8 cellular contexts compared by ENCODE assay signal in the genomic region with DNA sequence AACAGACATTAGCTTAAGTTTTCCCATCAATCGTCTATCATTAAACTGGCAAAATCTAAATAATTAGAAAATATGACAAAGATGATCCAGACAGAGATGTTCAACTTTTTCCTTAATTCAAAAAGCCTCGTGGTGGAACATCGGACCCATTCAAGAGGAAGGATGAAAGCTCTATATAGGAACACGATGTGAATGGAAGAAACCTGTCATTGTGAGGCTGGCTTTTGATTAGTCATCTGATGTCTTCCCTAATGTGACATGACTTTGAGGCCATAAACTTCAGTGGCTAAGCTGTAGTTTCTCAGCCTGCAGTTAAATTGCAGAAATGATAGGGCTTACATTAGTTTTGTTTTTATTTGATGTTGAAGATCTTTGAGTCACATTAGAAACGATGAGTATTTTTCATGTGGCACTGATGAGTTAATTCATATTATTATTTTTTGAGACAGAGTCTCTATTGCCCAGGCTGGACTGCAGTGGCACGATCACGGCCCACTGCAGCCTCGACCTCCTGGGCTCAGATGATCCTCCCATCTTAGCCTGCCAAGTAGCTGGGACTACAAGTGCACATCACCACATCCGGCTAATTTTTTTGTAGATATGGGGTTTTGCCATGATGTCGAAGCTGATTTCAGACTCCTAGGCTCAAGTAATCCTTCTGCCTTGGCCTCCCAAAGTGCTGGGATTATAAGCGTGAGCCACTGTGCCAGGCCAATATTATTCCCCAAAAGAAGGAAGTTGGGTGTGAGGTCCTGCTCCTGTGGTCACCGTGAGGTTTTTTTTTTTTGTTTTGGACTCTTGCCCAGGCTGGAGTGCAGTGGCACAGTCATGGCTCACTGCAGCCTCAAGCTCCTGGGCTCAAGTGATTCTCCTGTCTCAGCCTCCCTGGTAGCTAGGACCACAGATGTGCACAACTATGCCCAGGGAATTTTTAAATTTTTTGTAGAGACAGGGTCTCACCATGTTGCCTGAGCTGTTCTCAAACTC. TPM values are rescaled to one million over a fixed set of nuclear protein-coding genes. Genes with fewer than 3 reads are reported as not detected.
DNase-seq lines count a peak whose midpoint lies in the region; ATAC-seq and TF ChIP-seq lines count a peak whose summit lies in the region.

No MANE protein-coding gene starts in this region.

- peak overlapping the region; percentile 94 for H3K56ac ChIP-seq in mesendoderm (ENCODE audit: low read length)

- H4K5ac ChIP-seq in mesendoderm (ENCODE audit: low read length), result no peak overlapping the region

- no peak overlapping the region for H3K23ac ChIP-seq in mesendoderm (ENCODE audit: low read length)

- H3K79me1 ChIP-seq in mesendoderm (ENCODE audit: low read length), result no peaks in the 10 kb centered on the region

- H3K27me3 ChIP-seq in mesendoderm (ENCODE audit: insufficient read depth, low read length, poor library complexity), result no peaks in the 10 kb centered on the region

- H3K4me2 ChIP-seq in mesendoderm (ENCODE audit: low read length), result no peak overlapping the region

- no peaks in the 10 kb centered on the region for H3K79me2 ChIP-seq in mesendoderm (ENCODE audit: control insufficient read depth, insufficient read depth, low read length)

- H2BK15ac ChIP-seq in mesendoderm (replicated peaks; ENCODE audit: low read depth), result no peak overlapping the region

- no peak overlapping the region for H4K8ac ChIP-seq in mesendoderm (ENCODE audit: low read depth, low read length)

- no peak for ATAC-seq in GM19455 (IDR thresholded peaks at IDR 0.05; ENCODE audit: unreplicated experiment)
- ATAC-seq in HG02623 (IDR thresholded peaks at IDR 0.05; ENCODE audit: unreplicated experiment), result no peak
- ATAC-seq in GM19328 (IDR thresholded peaks at IDR 0.05; ENCODE audit: unreplicated experiment), result no peak

- in situ Hi-C loops in astrocyte of the spinal cord (cut with HindIII; ENCODE audit: low sequenced_read_pairs), result no loop called here

- peak overlapping the region; percentile 94 for H3K9ac ChIP-seq in mesendoderm (ENCODE audit: low read length)

- TF ChIP-seq CTCF in astrocyte of the spinal cord (IDR thresholded peaks at IDR 0.05; ENCODE audit: low read depth, low read length), result no peak

- H2AK5ac ChIP-seq in mesendoderm (ENCODE audit: low read length), result no peak overlapping the region

- H3K4me3 ChIP-seq in astrocyte of the spinal cord (ENCODE audit: low read depth, low read length), result peak overlapping the region; percentile 75
- H3K4me3 ChIP-seq in mesendoderm (ENCODE audit: low read length), result no peak overlapping the region

- no peaks in the 10 kb centered on the region for H3K4me1 ChIP-seq in mesendoderm (ENCODE audit: control insufficient read depth, low read depth, low read length)

- no peak overlapping the region for H3K18ac ChIP-seq in mesendoderm (ENCODE audit: low read length)

- no peak overlapping the region for H2BK5ac ChIP-seq in mesendoderm (ENCODE audit: low read length)

- no peak overlapping the region for H2BK120ac ChIP-seq in mesendoderm (ENCODE audit: low read depth, low read length)

- DNase-seq in CMK (ENCODE audit: low read depth) (peak; percentile 44), M059J (ENCODE audit: low read depth) (peak; percentile 33), astrocyte of the spinal cord (ENCODE audit: low read depth, low spot score) (no peak), mesendoderm (no peak), mesenteric fat pad (ENCODE audit: low spot score) (no peak)

- no peaks in the 10 kb centered on the region for H3K36me3 ChIP-seq in mesendoderm (ENCODE audit: control insufficient read depth, insufficient read depth, low read length)

- H3K27ac ChIP-seq in mesendoderm (ENCODE audit: low read depth, low read length), result no peak overlapping the region

- no peak overlapping the region for H3K4ac ChIP-seq in mesendoderm (ENCODE audit: low read depth, low read length)

- WGBS in mesendoderm (ENCODE audit: extremely low coverage, insufficient coverage, low lambda C conversion rate), result no CpG with 5 or more reads among the region's 12 CpGs

RNA-seq across cellular contexts. Expression of gene AMZ2, which starts 1.3 kb away (rescaled TPM):
- total RNA-seq in M059J (2014; rRNA removed; shearing (Covaris generic)), result 96.3 and 118 TPM in 2 replicates
- 70.9 TPM for polyA plus RNA-seq in mesendoderm (2013, experiment 1 of 2)
- polyA plus RNA-seq in mesendoderm (2013, experiment 2 of 2), result 68.9 TPM
- 49.7 TPM for total RNA-seq in mesenteric fat pad

RNA-seq across cellular contexts. Expression of gene SLC16A6, which starts 41.7 kb away (rescaled TPM):
- 0.20 and 2.6 TPM in 2 replicates for total RNA-seq in M059J (2014; rRNA removed; shearing (Covaris generic))
- polyA plus RNA-seq in mesendoderm (2013, experiment 1 of 2), result 0.15 TPM
- polyA plus RNA-seq in mesendoderm (2013, experiment 2 of 2), result 0.17 TPM
- 8.4 TPM for total RNA-seq in mesenteric fat pad

RNA-seq across cellular contexts. Expression of gene ARSG, which starts 42.1 kb away (rescaled TPM):
- total RNA-seq in M059J (2014; rRNA removed; shearing (Covaris generic)), result 0.86 and 3.5 TPM in 2 replicates
- 1.5 TPM for polyA plus RNA-seq in mesendoderm (2013, experiment 1 of 2)
- polyA plus RNA-seq in mesendoderm (2013, experiment 2 of 2), result 1.6 TPM
- 4.3 TPM for total RNA-seq in mesenteric fat pad

Comparison
In these comparisons a context has a peak if more than half of its experiments do, and no peak if none do; other contexts are left out.
1. DNase-seq: peak in CMK (single experiment) and M059J (single experiment); none in astrocyte of the spinal cord (single experiment), mesendoderm (single experiment) and mesenteric fat pad (single experiment).